Comparison of ENCODE assay signal across 15 cellular contexts in genomic region chr17:49482144-49482817, GRCh38.
DNase-seq lines count a peak whose midpoint lies in the region; ATAC-seq and TF ChIP-seq lines count a peak whose summit lies in the region.
"Had no signal": no experiment of that assay in that cellular context is flagged by ENCODE, and none has a peak within 500 bp of the region (broad histone marks: within the 10 kb centered on the region; RNA-seq: fewer than 3 reads in every experiment).

No MANE protein-coding gene starts in this region.

- ATAC-seq in HG02623 (IDR thresholded peaks at IDR 0.05; ENCODE audit: unreplicated experiment) (no peak), GM18502 (IDR thresholded peaks at IDR 0.05; ENCODE audit: poor library complexity, unreplicated experiment) (no peak)
- ATAC-seq: Panc1 had no signal

- H3K4me3 ChIP-seq in epithelial cell of esophagus (ENCODE audit: low read length), result no peak overlapping the region
- H3K4me3 ChIP-seq: sigmoid colon had no signal

- DNase-seq in GM03348 (ENCODE audit: low spot score) (peak; percentile 30), MV-4-11 (lab: John Stamatoyannopoulos, UW) (peak; percentile 35), epithelial cell of esophagus (ENCODE audit: low read depth) (peak; percentile 43), pons (ENCODE audit: low spot score) (peak; percentile 65), retina (no peak), T-helper 2 cell (no peak)
- DNase-seq: activated CD4-positive, alpha-beta memory T cell treated with anti-CD3 and anti-CD28 coated beads, Interleukin-2, amount 10 ng/mL, durations not matched to agents 7 days and 5 days; NCI-H2081 treated with DMSO at 0.1 percent for 48 hours; NCI-H69; sigmoid colon; stimulated activated CD4-positive, alpha-beta T cell treated with anti-CD3 and anti-CD28 coated beads, Interleukin-4, amount 100 ng/mL, for 1 hour; stimulated activated CD8-positive, alpha-beta memory T cell treated with anti-CD3 and anti-CD28 coated beads, Interleukin-4, amount 100 ng/mL, for 48 hours had no signal

- TF ChIP-seq CTCF in epithelial cell of esophagus (IDR thresholded peaks at IDR 0.05; ENCODE audit: insufficient read depth, low read depth, low read length, missing control alignments), result no peak

Comparison
In these comparisons a context has a peak if more than half of its experiments do, and no peak if none do; other contexts are left out.
1. DNase-seq: peak in GM03348 (single experiment), MV-4-11 (single experiment), epithelial cell of esophagus (single experiment) and pons (single experiment); none in retina (single experiment) and T-helper 2 cell (0 of 5).